Comparison of ENCODE assay signal across 26 cellular contexts in the genomic region with DNA sequence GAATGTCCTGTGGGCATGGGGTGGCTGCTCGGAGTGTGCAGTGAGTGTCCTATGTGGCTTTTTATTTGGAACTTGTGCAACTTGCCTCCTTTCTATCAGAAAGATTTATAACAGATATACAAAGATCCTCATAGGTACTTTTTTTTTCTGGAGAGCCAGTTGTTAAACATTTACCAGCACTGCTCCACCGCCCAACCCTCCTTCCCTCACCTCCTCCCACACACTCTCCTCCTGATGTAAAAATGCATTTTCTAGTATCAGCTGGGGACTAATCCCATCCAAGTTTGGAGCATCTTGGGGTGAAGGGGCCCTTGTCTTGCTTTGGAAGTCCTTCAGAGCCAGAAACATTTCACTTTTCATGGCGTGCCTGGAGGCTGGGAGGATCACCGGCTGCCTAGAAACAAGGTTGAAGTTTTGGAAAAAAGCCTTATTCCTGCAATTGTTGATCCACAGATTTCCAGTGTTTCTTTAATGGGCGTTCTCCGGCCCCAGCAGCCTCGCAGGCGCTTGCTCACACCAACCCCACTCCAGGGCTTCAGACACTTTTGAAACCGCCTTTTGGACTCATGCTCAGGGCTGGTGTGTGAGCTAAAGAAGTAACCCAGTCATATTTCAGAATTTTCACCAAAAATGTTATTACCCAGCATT.
DNase-seq lines count a peak whose midpoint lies in the region; ATAC-seq and TF ChIP-seq lines count a peak whose summit lies in the region.
"Had no signal": no experiment of that assay in that cellular context is flagged by ENCODE, and none has a peak within 500 bp of the region (broad histone marks: within the 10 kb centered on the region; RNA-seq: fewer than 3 reads in every experiment).

No MANE protein-coding gene starts in this region.

- no peaks in the 10 kb centered on the region for H3K27me3 ChIP-seq in BLaER1
- H3K27me3 ChIP-seq: testis had no signal

- 0 out of 2 replicates have a peak overlapping the region, but pooled peaks have one; percentile 10 for H3K4me2 ChIP-seq in BLaER1
- H3K4me2 ChIP-seq: KMS-11 had no signal

- H3K36me3 ChIP-seq in BLaER1: no peaks in the 10 kb centered on the region

- ATAC-seq in omental fat pad (ENCODE audit: low FRiP score) (peak; percentile 58), GM21786 (IDR thresholded peaks at IDR 0.05; ENCODE audit: unreplicated experiment) (no peak)
- ATAC-seq: stimulated activated naive B cell treated with anti-CD40 and anti-IgM and Interleukin-4, amounts not matched to agents 10 μg/mL and 1 μg/mL and 100 μg/mL, for 72 hours had no signal

- peak; percentile 55 for DNase-seq in HuH-7.5 (ENCODE audit: low spot score)
- peak; percentile 70 for DNase-seq in left kidney (ENCODE audit: low read depth, low spot score)
- DNase-seq in omental fat pad (ENCODE audit: low spot score): no peak
- no peak for DNase-seq in nucleus accumbens (lab: John Stamatoyannopoulos, UW)
- DNase-seq in SW480 (ENCODE audit: low spot score): no peak
- DNase-seq in HUDEP-2 (lab: John Stamatoyannopoulos, UW; ENCODE audit: unreplicated experiment in 76 of 76): no peak
- DNase-seq: ACHN; activated CD4-positive, alpha-beta T cell treated with anti-CD3 and anti-CD28 coated beads for 1 hour; activated naive CD4-positive, alpha-beta T cell treated with Interleukin-2 at 50 U/mL for 16 hours; activated T-cell treated with anti-CD3 and anti-CD28 coated beads, Interleukin-2, amount 50 U/mL, for 1 hour; amygdala; Calu3; central memory CD4-positive, alpha-beta T cell; EL; NCI-H187; NCI-H774; stimulated activated CD4-positive, alpha-beta T cell treated with anti-CD3 and anti-CD28 coated beads, Interleukin-2, amount 100 ng/mL, for 48 hours; stimulated activated naive B cell treated with anti-CD40 and anti-IgM and Interleukin-4, amounts not matched to agents 10 μg/mL and 1 μg/mL and 100 μg/mL, for 72 hours; testis had no signal

- H3K4me1 ChIP-seq in BLaER1: peaks cover 28% of the 10 kb centered on the region
- H3K4me1 ChIP-seq: parathyroid adenoma had no signal

- H3K9ac ChIP-seq in BLaER1: no peak overlapping the region
- H3K9ac ChIP-seq: KMS-11, parathyroid adenoma had no signal

- H4K20me1 ChIP-seq in BLaER1: no peaks in the 10 kb centered on the region

- no peak overlapping the region for H3K4me3 ChIP-seq in BLaER1
- H3K4me3 ChIP-seq: dorsolateral prefrontal cortex, skin epidermis, testis had no signal

- no peak overlapping the region for H3K27ac ChIP-seq in BLaER1
- H3K27ac ChIP-seq: C4-2B, dorsolateral prefrontal cortex, KMS-11, parathyroid adenoma, skin epidermis had no signal

- TF ChIP-seq CTCF in omental fat pad (IDR thresholded peaks at IDR 0.05): no peak

- no peaks in the 10 kb centered on the region for H3K9me3 ChIP-seq in BLaER1
- H3K9me3 ChIP-seq: testis had no signal

Comparison
In these comparisons a context has a peak if more than half of its experiments do, and no peak if none do; other contexts are left out.
1. DNase-seq: peak in HuH-7.5 (single experiment) and left kidney (single experiment); none in omental fat pad (single experiment), nucleus accumbens (0 of 56), SW480 (single experiment) and HUDEP-2 (0 of 76).